3 cellular contexts compared by ENCODE assay signal in the genomic region with DNA sequence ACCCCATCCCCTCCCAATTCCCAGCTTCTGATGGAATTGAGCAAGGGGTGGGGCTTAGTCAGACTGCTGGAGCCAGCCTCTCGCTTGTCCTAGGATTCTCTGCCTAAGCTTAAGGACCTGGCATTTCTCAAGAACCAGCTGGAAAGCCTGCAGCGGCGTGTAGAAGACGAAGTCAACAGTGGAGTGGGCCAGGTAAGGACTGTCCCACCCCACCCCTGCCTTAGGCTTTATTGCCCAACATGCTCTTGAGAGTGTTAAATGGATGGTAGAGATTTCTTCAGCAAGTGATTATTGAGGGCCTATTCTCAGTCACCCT.
TF ChIP-seq lines count a peak whose summit lies in the region.

No MANE protein-coding gene starts in this region.

TF ChIP-seq in SK-N-SH, 30 proteins besides CTCF, POLR2A, EP300 and RAD21:
- no peak for TF ChIP-seq NFIC (IDR thresholded peaks at IDR 0.05; ENCODE audit: borderline replicate concordance)
- TF ChIP-seq, protein P1, sequence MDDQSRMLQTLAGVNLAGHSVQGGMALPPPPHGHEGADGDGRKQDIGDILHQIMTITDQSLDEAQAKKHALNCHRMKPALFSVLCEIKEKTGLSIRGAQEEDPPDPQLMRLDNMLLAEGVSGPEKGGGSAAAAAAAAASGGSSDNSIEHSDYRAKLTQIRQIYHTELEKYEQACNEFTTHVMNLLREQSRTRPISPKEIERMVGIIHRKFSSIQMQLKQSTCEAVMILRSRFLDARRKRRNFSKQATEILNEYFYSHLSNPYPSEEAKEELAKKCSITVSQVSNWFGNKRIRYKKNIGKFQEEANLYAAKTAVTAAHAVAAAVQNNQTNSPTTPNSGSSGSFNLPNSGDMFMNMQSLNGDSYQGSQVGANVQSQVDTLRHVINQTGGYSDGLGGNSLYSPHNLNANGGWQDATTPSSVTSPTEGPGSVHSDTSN (IDR thresholded peaks at IDR 0.05), result no peak
- TF ChIP-seq, protein P2, sequence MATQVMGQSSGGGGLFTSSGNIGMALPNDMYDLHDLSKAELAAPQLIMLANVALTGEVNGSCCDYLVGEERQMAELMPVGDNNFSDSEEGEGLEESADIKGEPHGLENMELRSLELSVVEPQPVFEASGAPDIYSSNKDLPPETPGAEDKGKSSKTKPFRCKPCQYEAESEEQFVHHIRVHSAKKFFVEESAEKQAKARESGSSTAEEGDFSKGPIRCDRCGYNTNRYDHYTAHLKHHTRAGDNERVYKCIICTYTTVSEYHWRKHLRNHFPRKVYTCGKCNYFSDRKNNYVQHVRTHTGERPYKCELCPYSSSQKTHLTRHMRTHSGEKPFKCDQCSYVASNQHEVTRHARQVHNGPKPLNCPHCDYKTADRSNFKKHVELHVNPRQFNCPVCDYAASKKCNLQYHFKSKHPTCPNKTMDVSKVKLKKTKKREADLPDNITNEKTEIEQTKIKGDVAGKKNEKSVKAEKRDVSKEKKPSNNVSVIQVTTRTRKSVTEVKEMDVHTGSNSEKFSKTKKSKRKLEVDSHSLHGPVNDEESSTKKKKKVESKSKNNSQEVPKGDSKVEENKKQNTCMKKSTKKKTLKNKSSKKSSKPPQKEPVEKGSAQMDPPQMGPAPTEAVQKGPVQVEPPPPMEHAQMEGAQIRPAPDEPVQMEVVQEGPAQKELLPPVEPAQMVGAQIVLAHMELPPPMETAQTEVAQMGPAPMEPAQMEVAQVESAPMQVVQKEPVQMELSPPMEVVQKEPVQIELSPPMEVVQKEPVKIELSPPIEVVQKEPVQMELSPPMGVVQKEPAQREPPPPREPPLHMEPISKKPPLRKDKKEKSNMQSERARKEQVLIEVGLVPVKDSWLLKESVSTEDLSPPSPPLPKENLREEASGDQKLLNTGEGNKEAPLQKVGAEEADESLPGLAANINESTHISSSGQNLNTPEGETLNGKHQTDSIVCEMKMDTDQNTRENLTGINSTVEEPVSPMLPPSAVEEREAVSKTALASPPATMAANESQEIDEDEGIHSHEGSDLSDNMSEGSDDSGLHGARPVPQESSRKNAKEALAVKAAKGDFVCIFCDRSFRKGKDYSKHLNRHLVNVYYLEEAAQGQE (IDR thresholded peaks at IDR 0.05; ENCODE audit: low read depth, low read length), result no peak
- no peak for TF ChIP-seq SMC3 (IDR thresholded peaks at IDR 0.05; ENCODE audit: low read depth, low read length)
- no peak for TF ChIP-seq TEAD4 (IDR thresholded peaks at IDR 0.05; ENCODE audit: borderline replicate concordance, insufficient read depth)
- TF ChIP-seq GATA2 (CRISPR knock-in tag; IDR thresholded peaks at IDR 0.05), result no peak
- no peak for TF ChIP-seq FOXJ3 (CRISPR knock-in tag; IDR thresholded peaks at IDR 0.05)
- no peak for TF ChIP-seq FOXM1 (IDR thresholded peaks at IDR 0.05; ENCODE audit: low read depth)
TF ChIP-seq in SK-N-SH: peak in this region for 0.

TF ChIP-seq in SK-N-SH treated with all-trans-retinoic acid at 6 μM for 48 hours, 23 proteins besides CTCF, POLR2A, EP300 and RAD21 (continued from another document):
- TF ChIP-seq, protein P3, sequence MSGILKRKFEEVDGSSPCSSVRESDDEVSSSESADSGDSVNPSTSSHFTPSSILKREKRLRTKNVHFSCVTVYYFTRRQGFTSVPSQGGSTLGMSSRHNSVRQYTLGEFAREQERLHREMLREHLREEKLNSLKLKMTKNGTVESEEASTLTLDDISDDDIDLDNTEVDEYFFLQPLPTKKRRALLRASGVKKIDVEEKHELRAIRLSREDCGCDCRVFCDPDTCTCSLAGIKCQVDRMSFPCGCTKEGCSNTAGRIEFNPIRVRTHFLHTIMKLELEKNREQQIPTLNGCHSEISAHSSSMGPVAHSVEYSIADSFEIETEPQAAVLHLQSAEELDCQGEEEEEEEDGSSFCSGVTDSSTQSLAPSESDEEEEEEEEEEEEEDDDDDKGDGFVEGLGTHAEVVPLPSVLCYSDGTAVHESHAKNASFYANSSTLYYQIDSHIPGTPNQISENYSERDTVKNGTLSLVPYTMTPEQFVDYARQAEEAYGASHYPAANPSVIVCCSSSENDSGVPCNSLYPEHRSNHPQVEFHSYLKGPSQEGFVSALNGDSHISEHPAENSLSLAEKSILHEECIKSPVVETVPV (CRISPR knock-in tag; IDR thresholded peaks at IDR 0.05), result no peak
- TF ChIP-seq PPARA (CRISPR knock-in tag; IDR thresholded peaks at IDR 0.05; ENCODE audit: borderline replicate concordance), result no peak
- TF ChIP-seq, protein P4, sequence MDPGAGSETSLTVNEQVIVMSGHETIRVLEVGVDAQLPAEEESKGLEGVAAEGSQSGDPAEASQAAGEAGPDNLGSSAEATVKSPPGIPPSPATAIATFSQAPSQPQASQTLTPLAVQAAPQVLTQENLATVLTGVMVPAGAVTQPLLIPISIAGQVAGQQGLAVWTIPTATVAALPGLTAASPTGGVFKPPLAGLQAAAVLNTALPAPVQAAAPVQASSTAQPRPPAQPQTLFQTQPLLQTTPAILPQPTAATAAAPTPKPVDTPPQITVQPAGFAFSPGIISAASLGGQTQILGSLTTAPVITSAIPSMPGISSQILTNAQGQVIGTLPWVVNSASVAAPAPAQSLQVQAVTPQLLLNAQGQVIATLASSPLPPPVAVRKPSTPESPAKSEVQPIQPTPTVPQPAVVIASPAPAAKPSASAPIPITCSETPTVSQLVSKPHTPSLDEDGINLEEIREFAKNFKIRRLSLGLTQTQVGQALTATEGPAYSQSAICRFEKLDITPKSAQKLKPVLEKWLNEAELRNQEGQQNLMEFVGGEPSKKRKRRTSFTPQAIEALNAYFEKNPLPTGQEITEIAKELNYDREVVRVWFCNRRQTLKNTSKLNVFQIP (CRISPR knock-in tag; IDR thresholded peaks at IDR 0.05; ENCODE audit: borderline replicate concordance, low read depth), result no peak
- TF ChIP-seq TCF4 (CRISPR knock-in tag; IDR thresholded peaks at IDR 0.05; ENCODE audit: borderline replicate concordance), result no peak
- no peak for TF ChIP-seq ZC3H10 (CRISPR knock-in tag; IDR thresholded peaks at IDR 0.05)
- TF ChIP-seq ZNF70 (CRISPR knock-in tag; IDR thresholded peaks at IDR 0.05), result no peak
- no peak for TF ChIP-seq ZNF565 (CRISPR knock-in tag; conservative IDR thresholded peaks at IDR 0.05; ENCODE audit: low read depth)
- TF ChIP-seq, protein P5, sequence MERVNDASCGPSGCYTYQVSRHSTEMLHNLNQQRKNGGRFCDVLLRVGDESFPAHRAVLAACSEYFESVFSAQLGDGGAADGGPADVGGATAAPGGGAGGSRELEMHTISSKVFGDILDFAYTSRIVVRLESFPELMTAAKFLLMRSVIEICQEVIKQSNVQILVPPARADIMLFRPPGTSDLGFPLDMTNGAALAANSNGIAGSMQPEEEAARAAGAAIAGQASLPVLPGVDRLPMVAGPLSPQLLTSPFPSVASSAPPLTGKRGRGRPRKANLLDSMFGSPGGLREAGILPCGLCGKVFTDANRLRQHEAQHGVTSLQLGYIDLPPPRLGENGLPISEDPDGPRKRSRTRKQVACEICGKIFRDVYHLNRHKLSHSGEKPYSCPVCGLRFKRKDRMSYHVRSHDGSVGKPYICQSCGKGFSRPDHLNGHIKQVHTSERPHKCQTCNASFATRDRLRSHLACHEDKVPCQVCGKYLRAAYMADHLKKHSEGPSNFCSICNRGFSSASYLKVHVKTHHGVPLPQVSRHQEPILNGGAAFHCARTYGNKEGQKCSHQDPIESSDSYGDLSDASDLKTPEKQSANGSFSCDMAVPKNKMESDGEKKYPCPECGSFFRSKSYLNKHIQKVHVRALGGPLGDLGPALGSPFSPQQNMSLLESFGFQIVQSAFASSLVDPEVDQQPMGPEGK (CRISPR knock-in tag; IDR thresholded peaks at IDR 0.05; ENCODE audit: borderline replicate concordance), result no peak
- TF ChIP-seq TOX (CRISPR knock-in tag; IDR thresholded peaks at IDR 0.05; ENCODE audit: borderline replicate concordance), result no peak
- TF ChIP-seq ZNF8 (CRISPR knock-in tag; IDR thresholded peaks at IDR 0.05), result no peak
- TF ChIP-seq RARB (CRISPR knock-in tag; IDR thresholded peaks at IDR 0.05), result no peak
- no peak for TF ChIP-seq BACH2 (CRISPR knock-in tag; IDR thresholded peaks at IDR 0.05; ENCODE audit: borderline replicate concordance)
- TF ChIP-seq, protein P6, sequence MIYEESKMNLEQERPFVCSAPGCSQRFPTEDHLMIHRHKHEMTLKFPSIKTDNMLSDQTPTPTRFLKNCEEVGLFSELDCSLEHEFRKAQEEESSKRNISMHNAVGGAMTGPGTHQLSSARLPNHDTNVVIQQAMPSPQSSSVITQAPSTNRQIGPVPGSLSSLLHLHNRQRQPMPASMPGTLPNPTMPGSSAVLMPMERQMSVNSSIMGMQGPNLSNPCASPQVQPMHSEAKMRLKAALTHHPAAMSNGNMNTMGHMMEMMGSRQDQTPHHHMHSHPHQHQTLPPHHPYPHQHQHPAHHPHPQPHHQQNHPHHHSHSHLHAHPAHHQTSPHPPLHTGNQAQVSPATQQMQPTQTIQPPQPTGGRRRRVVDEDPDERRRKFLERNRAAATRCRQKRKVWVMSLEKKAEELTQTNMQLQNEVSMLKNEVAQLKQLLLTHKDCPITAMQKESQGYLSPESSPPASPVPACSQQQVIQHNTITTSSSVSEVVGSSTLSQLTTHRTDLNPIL (CRISPR knock-in tag; IDR thresholded peaks at IDR 0.05; ENCODE audit: low read depth), result no peak
- TF ChIP-seq ZFP30 (CRISPR knock-in tag; IDR thresholded peaks at IDR 0.05), result no peak
- no peak for TF ChIP-seq ZFP3 (CRISPR knock-in tag; IDR thresholded peaks at IDR 0.05)
- no peak for TF ChIP-seq ISL1 (CRISPR knock-in tag; IDR thresholded peaks at IDR 0.05)
- no peak for TF ChIP-seq ESRRG (CRISPR knock-in tag; IDR thresholded peaks at IDR 0.05)
- TF ChIP-seq ARNTL (CRISPR knock-in tag; IDR thresholded peaks at IDR 0.05; ENCODE audit: borderline replicate concordance, low read depth), result no peak

TF ChIP-seq in WTC11, 78 proteins besides CTCF, POLR2A, EP300 and RAD21 (continues in another document):
- TF ChIP-seq, protein P7, sequence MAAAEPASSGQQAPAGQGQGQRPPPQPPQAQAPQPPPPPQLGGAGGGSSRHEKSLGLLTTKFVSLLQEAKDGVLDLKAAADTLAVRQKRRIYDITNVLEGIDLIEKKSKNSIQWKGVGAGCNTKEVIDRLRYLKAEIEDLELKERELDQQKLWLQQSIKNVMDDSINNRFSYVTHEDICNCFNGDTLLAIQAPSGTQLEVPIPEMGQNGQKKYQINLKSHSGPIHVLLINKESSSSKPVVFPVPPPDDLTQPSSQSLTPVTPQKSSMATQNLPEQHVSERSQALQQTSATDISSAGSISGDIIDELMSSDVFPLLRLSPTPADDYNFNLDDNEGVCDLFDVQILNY (CRISPR knock-in tag; IDR thresholded peaks at IDR 0.05), result no peak
- TF ChIP-seq CREM (CRISPR knock-in tag; IDR thresholded peaks at IDR 0.05) (no peak), GRHL2 (CRISPR knock-in tag; IDR thresholded peaks at IDR 0.05; ENCODE audit: insufficient replicate concordance, severe bottlenecking) (no peak), IRF2 (CRISPR knock-in tag; IDR thresholded peaks at IDR 0.05; ENCODE audit: borderline replicate concordance, low read depth) (no peak), MYBL2 (CRISPR knock-in tag; IDR thresholded peaks at IDR 0.05) (no peak), KAT7 (CRISPR knock-in tag; IDR thresholded peaks at IDR 0.05; ENCODE audit: borderline replicate concordance) (no peak), ZNF219 (CRISPR knock-in tag; IDR thresholded peaks at IDR 0.05; ENCODE audit: borderline replicate concordance) (no peak)
- TF ChIP-seq, protein P8, sequence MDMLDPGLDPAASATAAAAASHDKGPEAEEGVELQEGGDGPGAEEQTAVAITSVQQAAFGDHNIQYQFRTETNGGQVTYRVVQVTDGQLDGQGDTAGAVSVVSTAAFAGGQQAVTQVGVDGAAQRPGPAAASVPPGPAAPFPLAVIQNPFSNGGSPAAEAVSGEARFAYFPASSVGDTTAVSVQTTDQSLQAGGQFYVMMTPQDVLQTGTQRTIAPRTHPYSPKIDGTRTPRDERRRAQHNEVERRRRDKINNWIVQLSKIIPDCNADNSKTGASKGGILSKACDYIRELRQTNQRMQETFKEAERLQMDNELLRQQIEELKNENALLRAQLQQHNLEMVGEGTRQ (CRISPR knock-in tag; IDR thresholded peaks at IDR 0.05), result no peak
- TF ChIP-seq, protein P9, sequence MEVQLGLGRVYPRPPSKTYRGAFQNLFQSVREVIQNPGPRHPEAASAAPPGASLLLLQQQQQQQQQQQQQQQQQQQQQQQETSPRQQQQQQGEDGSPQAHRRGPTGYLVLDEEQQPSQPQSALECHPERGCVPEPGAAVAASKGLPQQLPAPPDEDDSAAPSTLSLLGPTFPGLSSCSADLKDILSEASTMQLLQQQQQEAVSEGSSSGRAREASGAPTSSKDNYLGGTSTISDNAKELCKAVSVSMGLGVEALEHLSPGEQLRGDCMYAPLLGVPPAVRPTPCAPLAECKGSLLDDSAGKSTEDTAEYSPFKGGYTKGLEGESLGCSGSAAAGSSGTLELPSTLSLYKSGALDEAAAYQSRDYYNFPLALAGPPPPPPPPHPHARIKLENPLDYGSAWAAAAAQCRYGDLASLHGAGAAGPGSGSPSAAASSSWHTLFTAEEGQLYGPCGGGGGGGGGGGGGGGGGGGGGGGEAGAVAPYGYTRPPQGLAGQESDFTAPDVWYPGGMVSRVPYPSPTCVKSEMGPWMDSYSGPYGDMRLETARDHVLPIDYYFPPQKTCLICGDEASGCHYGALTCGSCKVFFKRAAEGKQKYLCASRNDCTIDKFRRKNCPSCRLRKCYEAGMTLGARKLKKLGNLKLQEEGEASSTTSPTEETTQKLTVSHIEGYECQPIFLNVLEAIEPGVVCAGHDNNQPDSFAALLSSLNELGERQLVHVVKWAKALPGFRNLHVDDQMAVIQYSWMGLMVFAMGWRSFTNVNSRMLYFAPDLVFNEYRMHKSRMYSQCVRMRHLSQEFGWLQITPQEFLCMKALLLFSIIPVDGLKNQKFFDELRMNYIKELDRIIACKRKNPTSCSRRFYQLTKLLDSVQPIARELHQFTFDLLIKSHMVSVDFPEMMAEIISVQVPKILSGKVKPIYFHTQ (CRISPR knock-in tag; IDR thresholded peaks at IDR 0.05), result no peak
- TF ChIP-seq, protein P10, sequence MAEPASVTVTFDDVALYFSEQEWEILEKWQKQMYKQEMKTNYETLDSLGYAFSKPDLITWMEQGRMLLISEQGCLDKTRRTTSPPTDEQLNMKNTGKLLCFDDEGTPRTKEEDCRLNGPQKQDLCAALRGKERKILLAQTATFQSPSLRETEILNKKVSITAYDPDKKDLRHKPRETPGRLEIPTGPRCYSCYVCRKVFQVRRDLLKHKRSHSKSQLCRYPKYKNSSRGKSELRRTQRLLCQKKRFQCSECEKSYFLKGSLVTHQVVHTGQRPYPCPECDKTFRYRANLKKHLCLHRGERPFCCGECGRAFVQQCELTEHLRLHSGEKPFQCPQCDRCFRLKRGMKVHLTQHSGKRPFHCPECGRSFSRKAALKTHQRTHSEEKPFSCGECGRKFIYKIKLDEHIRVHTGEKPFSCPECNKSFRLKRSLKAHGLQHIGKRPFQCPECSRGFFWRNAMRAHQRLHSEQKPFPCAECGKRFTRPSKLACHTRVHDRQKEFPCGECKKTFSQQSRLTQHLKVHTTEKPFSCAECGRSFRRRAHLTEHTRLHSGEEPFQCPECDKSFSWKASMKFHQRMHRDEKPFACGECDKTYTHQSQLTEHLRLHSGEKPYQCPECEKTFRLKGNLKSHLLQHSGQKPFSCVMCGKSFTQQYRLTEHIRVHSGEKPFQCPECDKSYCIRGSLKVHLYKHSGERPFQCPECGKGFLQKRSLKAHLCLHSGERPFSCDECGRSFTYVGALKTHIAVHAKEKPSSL (CRISPR knock-in tag; conservative IDR thresholded peaks at IDR 0.05), result no peak
